12 cellular contexts compared by ENCODE assay signal in the genomic region with DNA sequence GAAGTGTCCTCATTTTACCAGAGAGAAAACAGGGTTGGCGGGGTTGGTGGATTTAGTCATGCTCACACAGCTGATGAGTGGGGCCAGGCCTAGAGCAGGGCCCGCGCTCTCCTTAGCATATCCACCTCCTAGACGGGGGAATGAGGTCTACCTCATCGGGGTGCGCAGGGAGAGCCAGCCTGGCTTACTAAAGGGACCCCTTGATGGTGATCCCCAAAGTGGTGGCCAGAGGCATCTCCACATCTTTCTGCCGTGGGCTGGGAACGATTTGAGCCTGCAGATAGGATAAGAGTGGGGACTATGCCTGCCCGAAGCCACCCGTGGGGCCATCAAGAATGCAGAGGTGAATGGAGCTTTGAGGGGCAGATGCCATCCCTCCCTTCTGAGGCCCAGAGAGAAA.
"Had no signal": no experiment of that assay in that cellular context is flagged by ENCODE, and none has a peak within 500 bp of the region (broad histone marks: within the 10 kb centered on the region; RNA-seq: fewer than 3 reads in every experiment).

No MANE protein-coding gene starts in this region.

- H3K27ac ChIP-seq: ovary, upper lobe of right lung had no signal

- H3K4me3 ChIP-seq: ovary, upper lobe of right lung had no signal

- H3K36me3 ChIP-seq: ovary, upper lobe of right lung had no signal

- ATAC-seq: activated CD8-positive, alpha-beta T cell treated with anti-CD3 and anti-CD28 coated beads for 36 hours; stimulated activated memory B cell treated with anti-CD40 and anti-IgM and Interleukin-4, amounts not matched to agents 10 μg/mL and 1 μg/mL and 100 μg/mL, for 72 hours had no signal

- DNase-seq: activated B cell treated with CpG ODN at 0.5 μM for 24 hours; activated CD4-positive, alpha-beta T cell treated with anti-CD3 and anti-CD28 coated beads for 48 hours; activated CD8-positive, alpha-beta T cell treated with anti-CD3 and anti-CD28 coated beads for 36 hours; activated naive CD8-positive, alpha-beta T cell treated with anti-CD3 and anti-CD28 coated beads for 36 hours; effector memory CD4-positive, alpha-beta T cell; foreskin fibroblast; glutamatergic neuron; stimulated activated CD4-positive, alpha-beta T cell treated with anti-CD3 and anti-CD28 coated beads, Interleukin-2, amount 100 ng/mL, for 48 hours; T-helper 2 cell; upper lobe of right lung had no signal

- H3K9me3 ChIP-seq: ovary, upper lobe of right lung had no signal

- H3K27me3 ChIP-seq: ovary, upper lobe of right lung had no signal
